16 cellular contexts compared by ENCODE assay signal in genomic region chr3:16881896-16882645, GRCh38. TPM values are rescaled to one million over a fixed set of nuclear protein-coding genes. Genes with fewer than 3 reads are reported as not detected.
DNase-seq lines count a peak whose midpoint lies in the region; ATAC-seq and TF ChIP-seq lines count a peak whose summit lies in the region.
"Had no signal": no experiment of that assay in that cellular context is flagged by ENCODE, and none has a peak within 500 bp of the region (broad histone marks: within the 10 kb centered on the region; RNA-seq: fewer than 3 reads in every experiment).

No MANE protein-coding gene starts in this region.

- no peaks in the 10 kb centered on the region for H3K9me3 ChIP-seq in CD4-positive, alpha-beta T cell (ENCODE audit: control insufficient read depth, low read length)
- H3K9me3 ChIP-seq: lower lobe of right lung, neutrophil had no signal

- no peaks in the 10 kb centered on the region for H3K27me3 ChIP-seq in CD4-positive, alpha-beta T cell (ENCODE audit: control insufficient read depth, insufficient read depth, low read length)
- H3K27me3 ChIP-seq: neutrophil had no signal

- peaks cover 25% of the 10 kb centered on the region for H3K4me1 Mint-ChIP-seq in CD4-positive, alpha-beta T cell (ENCODE audit: low read depth)
- peaks cover 48% of the 10 kb centered on the region for H3K4me1 Mint-ChIP-seq in nephron

- no peak for ATAC-seq in CD4-positive, alpha-beta T cell (ENCODE audit: poor library complexity)
- no peak for ATAC-seq in HG03565 (IDR thresholded peaks at IDR 0.05; ENCODE audit: unreplicated experiment)
- ATAC-seq: lower lobe of right lung; stimulated activated effector memory CD8-positive, alpha-beta T cell treated with anti-CD3 and anti-CD28 coated beads, Interleukin-12 subunit alpha, Interleukin-12 subunit beta, amount 100 ng/mL, for 72 hours had no signal

- TF ChIP-seq CTCF in CD4-positive, alpha-beta T cell (IDR thresholded peaks at IDR 0.05) = no peak
- TF ChIP-seq CTCF in nephron (IDR thresholded peaks at IDR 0.05; ENCODE audit: unreplicated experiment in 3 of 3) = no peak

- H3K36me3 Mint-ChIP-seq in CD4-positive, alpha-beta T cell (ENCODE audit: low read depth) = peaks cover 17% of the 10 kb centered on the region
- H3K36me3 Mint-ChIP-seq in nephron (ENCODE audit: low read depth) = no peaks in the 10 kb centered on the region

- no peaks in the 10 kb centered on the region for H3K9me3 Mint-ChIP-seq in CD4-positive, alpha-beta T cell
- H3K9me3 Mint-ChIP-seq in nephron = no peaks in the 10 kb centered on the region
- H3K9me3 Mint-ChIP-seq: activated CD4-positive, alpha-beta memory T cell treated with anti-CD3 and anti-CD28 coated beads for 36 hours; stimulated activated effector memory CD8-positive, alpha-beta T cell treated with anti-CD3 and anti-CD28 coated beads, Interleukin-12 subunit alpha, Interleukin-12 subunit beta, amount 100 ng/mL, for 72 hours had no signal

- peak overlapping the region; percentile 88 for H3K4me3 Mint-ChIP-seq in CD4-positive, alpha-beta T cell
- H3K4me3 Mint-ChIP-seq in nephron = peak overlapping the region; percentile 72 to 80 (median 78)

- H3K27me3 Mint-ChIP-seq in CD4-positive, alpha-beta T cell = no peaks in the 10 kb centered on the region
- peaks cover 8% of the 10 kb centered on the region for H3K27me3 Mint-ChIP-seq in nephron (ENCODE audit: low read depth)
- H3K27me3 Mint-ChIP-seq: activated CD4-positive, alpha-beta memory T cell treated with anti-CD3 and anti-CD28 coated beads for 36 hours had no signal

- CTCF ChIA-PET in CD4-positive, alpha-beta T cell (lab: Charles Lee) = no interaction called here

- peak overlapping the region; percentile 83 for H3K27ac Mint-ChIP-seq in CD4-positive, alpha-beta T cell
- H3K27ac Mint-ChIP-seq in nephron = peak overlapping the region; percentile 16 to 86 (median 84)
- H3K27ac Mint-ChIP-seq: activated CD4-positive, alpha-beta memory T cell treated with anti-CD3 and anti-CD28 coated beads for 36 hours had no signal

- no peak overlapping the region for H3K27ac ChIP-seq in CD4-positive, alpha-beta T cell (ENCODE audit: low read depth, low read length)
- H3K27ac ChIP-seq: lower lobe of right lung, neutrophil had no signal

- POLR2A ChIA-PET in CD4-positive, alpha-beta T cell (lab: Charles Lee) = interaction anchor here (0.9 kb wide), 1 partner anchor 14 kb away, joined by 3 read pairs; no protein-coding TSS in a partner anchor

- no peak for DNase-seq in CD4-positive, alpha-beta T cell
- DNase-seq in NCI-H446 (lab: John Stamatoyannopoulos, UW) = peak; percentile 24 to 56
- peak; percentile 75 for DNase-seq in fibroblast of gingiva (ENCODE audit: low read depth)
- no peak for DNase-seq in stimulated activated CD4-positive, alpha-beta T cell treated with anti-CD3 and anti-CD28 coated beads, Interleukin-4, amount 100 ng/mL, for 4 hours
- no peak for DNase-seq in stimulated activated CD4-positive, alpha-beta T cell treated with anti-CD3 and anti-CD28 coated beads, Interleukin-4, amount 100 ng/mL, for 1 hour
- no peak for DNase-seq in NOMO-1 (lab: John Stamatoyannopoulos, UW; ENCODE audit: unreplicated experiment in 2 of 2)
- DNase-seq: activated CD4-positive, alpha-beta memory T cell treated with anti-CD3 and anti-CD28 coated beads for 36 hours; DMS53; effector CD8-positive, alpha-beta T cell; lower lobe of right lung; NK-92 treated with Interleukin-12 subunit alpha and Interleukin-12 subunit beta, amount 100 ng/mL, for 24 hours; SHP77 treated with DMSO at 0.1 percent for 48 hours had no signal

- intact Hi-C loops in CD4-positive, alpha-beta T cell (cut with DNase I, micrococcal nuclease) = loop anchor here (5.0 to 10.0 kb wide), 2 partner anchors 45 to 597 kb away; no protein-coding TSS in a partner anchor

RNA-seq across cellular contexts. Expression of gene PLCL2, which starts 2.7 kb away (rescaled TPM):
- total RNA-seq in CD4-positive, alpha-beta T cell = 10 to 100 TPM; 35.1 to 36.3 TPM

Comparison
In these comparisons a context has a peak if more than half of its experiments do, and no peak if none do; other contexts are left out.
1. DNase-seq: peak in NCI-H446 (2 of 2) and fibroblast of gingiva (single experiment); none in CD4-positive, alpha-beta T cell (0 of 10), stimulated activated CD4-positive, alpha-beta T cell treated with anti-CD3 and anti-CD28 coated beads, Interleukin-4, amount 100 ng/mL, for 4 hours (0 of 2), stimulated activated CD4-positive, alpha-beta T cell treated with anti-CD3 and anti-CD28 coated beads, Interleukin-4, amount 100 ng/mL, for 1 hour (single experiment) and NOMO-1 (0 of 2).